8 cellular contexts compared by ENCODE assay signal in genomic region chr3:146589899-146590508, GRCh38. TPM values are rescaled to one million over a fixed set of nuclear protein-coding genes. Genes with fewer than 3 reads are reported as not detected.
DNase-seq lines count a peak whose midpoint lies in the region; ATAC-seq and TF ChIP-seq lines count a peak whose summit lies in the region.

No MANE protein-coding gene starts in this region.

- H2AFZ ChIP-seq in trophoblast cell (ENCODE audit: insufficient read depth, low read length, poor library complexity) = no peak overlapping the region

- no peak overlapping the region for H3K4me3 Mint-ChIP-seq in stimulated activated naive CD8-positive, alpha-beta T cell treated with anti-CD3 and anti-CD28 coated beads, Interleukin-15, amount 100 ng/mL, for 72 hours

- no peaks in the 10 kb centered on the region for H3K4me1 ChIP-seq in trophoblast cell (ENCODE audit: control insufficient read depth in 1 of 2, insufficient read depth in 2 of 2, low read length in 2 of 2)

- H3K9me3 Mint-ChIP-seq in stimulated activated naive CD8-positive, alpha-beta T cell treated with anti-CD3 and anti-CD28 coated beads, Interleukin-15, amount 100 ng/mL, for 72 hours = no peaks in the 10 kb centered on the region

- no peak overlapping the region for H2BK120ac ChIP-seq in trophoblast cell (ENCODE audit: insufficient read depth, low read length, poor library complexity)

- H3K27ac Mint-ChIP-seq in stimulated activated naive CD8-positive, alpha-beta T cell treated with anti-CD3 and anti-CD28 coated beads, Interleukin-15, amount 100 ng/mL, for 72 hours = no peak overlapping the region

- no peak overlapping the region for H4K12ac ChIP-seq in trophoblast cell (ENCODE audit: low read depth, low read length)

- H3K27ac ChIP-seq in trophoblast cell (ENCODE audit: low read depth, low read length) = no peak overlapping the region

- H3K4me3 ChIP-seq in epithelial cell of proximal tubule (ENCODE audit: low read depth, low read length) = no peak overlapping the region
- H3K4me3 ChIP-seq in trophoblast cell (ENCODE audit: low read depth, low read length) = no peak overlapping the region

- H3K27me3 Mint-ChIP-seq in stimulated activated naive CD8-positive, alpha-beta T cell treated with anti-CD3 and anti-CD28 coated beads, Interleukin-15, amount 100 ng/mL, for 72 hours = peaks cover 15% of the 10 kb centered on the region

- no peak overlapping the region for H4K8ac ChIP-seq in trophoblast cell (ENCODE audit: low read depth, low read length)

- H3K9ac ChIP-seq in trophoblast cell (ENCODE audit: low read length) = no peak overlapping the region

- no peak overlapping the region for H4K91ac ChIP-seq in trophoblast cell (ENCODE audit: low read depth, low read length)

- H3K36me3 ChIP-seq in trophoblast cell (ENCODE audit: control insufficient read depth in 1 of 2, insufficient read depth in 2 of 2, low read length in 2 of 2) = peaks cover 0 to 4% of the 10 kb centered on the region in 2 experiments

- H3K23ac ChIP-seq in trophoblast cell (ENCODE audit: low read length) = no peak overlapping the region

- H2BK12ac ChIP-seq in trophoblast cell (ENCODE audit: low read length) = no peak overlapping the region

- WGBS in trophoblast cell (ENCODE audit: extremely low coverage, insufficient coverage, insufficient read length) = no CpG with 5 or more reads among the region's 1 CpG

- no peak overlapping the region for H2AK5ac ChIP-seq in trophoblast cell (ENCODE audit: low read length)

- H3K27me3 ChIP-seq in trophoblast cell (ENCODE audit: insufficient read depth, low read length) = no peaks in the 10 kb centered on the region

- DNase-seq in stimulated activated naive CD8-positive, alpha-beta T cell treated with anti-CD3 and anti-CD28 coated beads, Interleukin-15, Interleukin-2, amounts not matched to agents 100 U/mL and 50 U/mL, for 24 hours = peak; percentile 13
- no peak for DNase-seq in stimulated activated naive CD8-positive, alpha-beta T cell treated with anti-CD3 and anti-CD28 coated beads, Interleukin-15, amount 100 ng/mL, for 72 hours
- DNase-seq in HS-5 (ENCODE audit: low read depth) (peak; percentile 25), RKO (ENCODE audit: low spot score) (peak; percentile 65), epithelial cell of proximal tubule (ENCODE audit: low read depth) (no peak), trophoblast cell (peak; percentile 12 to 66)
- DNase-seq in stimulated activated CD8-positive, alpha-beta memory T cell treated with anti-CD3 and anti-CD28 coated beads, Interleukin-4, amount 100 ng/mL, for 48 hours = no peak

- H3K14ac ChIP-seq in trophoblast cell (ENCODE audit: low read length) = no peak overlapping the region

- no peaks in the 10 kb centered on the region for H3K4me1 Mint-ChIP-seq in stimulated activated naive CD8-positive, alpha-beta T cell treated with anti-CD3 and anti-CD28 coated beads, Interleukin-15, amount 100 ng/mL, for 72 hours

- H3K18ac ChIP-seq in trophoblast cell (ENCODE audit: low read length) = no peak overlapping the region

- peak; percentile 65 for TF ChIP-seq CTCF in epithelial cell of proximal tubule (conservative IDR thresholded peaks at IDR 0.05; ENCODE audit: low read depth, low read length)

- ATAC-seq in stimulated activated naive CD8-positive, alpha-beta T cell treated with anti-CD3 and anti-CD28 coated beads, Interleukin-15, Interleukin-2, amounts not matched to agents 100 U/mL and 50 U/mL, for 24 hours = no peak
- no peak for ATAC-seq in stimulated activated naive CD8-positive, alpha-beta T cell treated with anti-CD3 and anti-CD28 coated beads, Interleukin-15, amount 100 ng/mL, for 72 hours
- no peak for ATAC-seq in HG03460 (IDR thresholded peaks at IDR 0.05; ENCODE audit: unreplicated experiment)

- no peak overlapping the region for H3K4ac ChIP-seq in trophoblast cell (ENCODE audit: low read depth, low read length)

- H3K79me2 ChIP-seq in trophoblast cell (ENCODE audit: control insufficient read depth, insufficient read depth, low read length, poor library complexity) = no peaks in the 10 kb centered on the region

- no peak overlapping the region for H3K4me2 ChIP-seq in trophoblast cell (ENCODE audit: low read length)

- H3K79me1 ChIP-seq in trophoblast cell (ENCODE audit: low read length) = no peaks in the 10 kb centered on the region

- no peaks in the 10 kb centered on the region for H3K9me3 ChIP-seq in trophoblast cell (ENCODE audit: insufficient read depth, low read depth, low read length)

- H2BK5ac ChIP-seq in trophoblast cell (ENCODE audit: low read depth, low read length, poor library complexity) = no peak overlapping the region

RNA-seq across cellular contexts. Expression of gene PLSCR5, which starts 15.1 kb away (rescaled TPM):
- total RNA-seq in epithelial cell of proximal tubule = not detected in 2 replicates
- 13.7 and 14.8 TPM in 2 replicates for polyA plus RNA-seq in trophoblast cell (2013)

RNA-seq across cellular contexts. Expression of gene PLSCR1, which starts 45.6 kb away (rescaled TPM):
- 47.8 and 124 TPM in 2 replicates for total RNA-seq in epithelial cell of proximal tubule
- polyA plus RNA-seq in trophoblast cell (2013) = 57.9 and 58.5 TPM in 2 replicates

Comparison
In these comparisons a context has a peak if more than half of its experiments do, and no peak if none do; other contexts are left out.
1. DNase-seq: peak in stimulated activated naive CD8-positive, alpha-beta T cell treated with anti-CD3 and anti-CD28 coated beads, Interleukin-15, Interleukin-2, amounts not matched to agents 100 U/mL and 50 U/mL, for 24 hours (single experiment), HS-5 (single experiment), RKO (single experiment) and trophoblast cell (2 of 2); none in stimulated activated naive CD8-positive, alpha-beta T cell treated with anti-CD3 and anti-CD28 coated beads, Interleukin-15, amount 100 ng/mL, for 72 hours (0 of 2), epithelial cell of proximal tubule (single experiment) and stimulated activated CD8-positive, alpha-beta memory T cell treated with anti-CD3 and anti-CD28 coated beads, Interleukin-4, amount 100 ng/mL, for 48 hours (single experiment).